ENCODE assay signal across 8 cellular contexts in genomic region chr20:16518068-16518783, GRCh38. TPM values are rescaled to one million over a fixed set of nuclear protein-coding genes. Genes with fewer than 3 reads are reported as not detected.
A peak's percentile ranks its signal among the peaks of the same experiment; 100 is the strongest.
DNase-seq lines count a peak whose midpoint lies in the region; ATAC-seq and TF ChIP-seq lines count a peak whose summit lies in the region.

No MANE protein-coding gene starts in this region.

- ATAC-seq in GM23338: peak; percentile 96

- no peaks in the 10 kb centered on the region for H3F3A ChIP-seq in GM23338 (replicated peaks; ENCODE audit: low read depth)

- H3K4me1 Mint-ChIP-seq in Calu3 (ENCODE audit: low read depth, unreplicated experiment) (no peaks in the 10 kb centered on the region), GM23338 (peaks cover 36% of the 10 kb centered on the region)

- H3K79me2 ChIP-seq in GM23338 (replicated peaks; ENCODE audit: insufficient read depth): no peaks in the 10 kb centered on the region

- H3K36me3 Mint-ChIP-seq in Calu3 (ENCODE audit: insufficient read depth, unreplicated experiment): no peaks in the 10 kb centered on the region
- peaks cover 16% of the 10 kb centered on the region for H3K36me3 Mint-ChIP-seq in GM23338 (ENCODE audit: low read depth)

- H3K9me2 ChIP-seq in GM23338 (ENCODE audit: insufficient read depth): no peaks in the 10 kb centered on the region

- CTCF ChIA-PET in Calu3 (lab: Charles Lee): interaction anchor here (0.7 to 1.0 kb wide), 3 partner anchors 114 to 243 kb away, joined by 3 to 4 read pairs (median 3); no protein-coding TSS in a partner anchor

- H3K27ac Mint-ChIP-seq in Calu3 (ENCODE audit: unreplicated experiment) (no peak overlapping the region), GM23338 (no peak overlapping the region)

- no peak overlapping the region for H3K27ac ChIP-seq in GM23338 (ENCODE audit: low read depth)
- no peak overlapping the region for H3K27ac ChIP-seq in iPS DF 6.9 (ENCODE audit: low read length)
- no peak overlapping the region for H3K27ac ChIP-seq in testis

- peak; percentile 16 for DNase-seq in Calu3
- peak; percentile 88 for DNase-seq in GM23338 (ENCODE audit: low spot score)
- DNase-seq in NCI-H345 treated with DMSO at 0.1 percent for 48 hours (lab: John Stamatoyannopoulos, UW; ENCODE audit: unreplicated experiment): peak; percentile 26
- DNase-seq in amniotic epithelial cell (ENCODE audit: low read depth): peak; percentile 41
- peak; percentile 41 for DNase-seq in iPS DF 6.9 (ENCODE audit: low read depth, low spot score)
- peak; percentile 51 for DNase-seq in testis
- no peak for DNase-seq in NCI-H187 (lab: John Stamatoyannopoulos, UW)
- DNase-seq in stimulated activated naive CD4-positive, alpha-beta T cell treated with Interleukin-2 at 50 U/mL for 16 hours (lab: John Stamatoyannopoulos, UW): no peak

- WGBS in iPS DF 6.9 (ENCODE audit: insufficient coverage, insufficient read length): no CpG with 5 or more reads among the region's 12 CpGs
- 86 to 87% methylated on average over 8 to 12 of the region's 12 CpGs for WGBS in testis, 2 donors

- H3K27me3 ChIP-seq in GM23338 (ENCODE audit: insufficient read depth) (no peaks in the 10 kb centered on the region), iPS DF 6.9 (ENCODE audit: control insufficient read depth, insufficient read depth, low read length) (no peaks in the 10 kb centered on the region), testis (no peaks in the 10 kb centered on the region)

- no peak for TF ChIP-seq CTCF in Calu3 (IDR thresholded peaks at IDR 0.05; ENCODE audit: unreplicated experiment)
- peak; percentile 79 to 83 for TF ChIP-seq CTCF in GM23338 (conservative IDR thresholded peaks at IDR 0.05; ENCODE audit: low read depth in 2 of 2)
- peak in 2 of 3 experiments; percentile 20 to 46 for TF ChIP-seq CTCF in testis (IDR thresholded peaks at IDR 0.05)

- intact Hi-C loops in Calu3 (cut with micrococcal nuclease; ENCODE audit: unreplicated experiment): loop anchor here (10.0 kb wide), 1 partner anchor 247 kb away; no protein-coding TSS in a partner anchor
- intact Hi-C loops in testis (cut with DNase I; ENCODE audit: low total_unique reads): no loop called here

- H3K9me3 Mint-ChIP-seq in Calu3 (ENCODE audit: low read depth, unreplicated experiment): no peaks in the 10 kb centered on the region
- no peaks in the 10 kb centered on the region; the same call in 1 of the 3 replicates for H3K9me3 Mint-ChIP-seq in GM23338

- H3K9me3 ChIP-seq in iPS DF 6.9 (ENCODE audit: control insufficient read depth, insufficient read depth, low read length) (no peaks in the 10 kb centered on the region), testis (no peaks in the 10 kb centered on the region)

- H3K36me3 ChIP-seq in GM23338 (ENCODE audit: insufficient read depth) (no peaks in the 10 kb centered on the region), iPS DF 6.9 (ENCODE audit: control insufficient read depth, insufficient read depth, low read length) (no peaks in the 10 kb centered on the region), testis (ENCODE audit: low read depth, missing control alignments) (no peaks in the 10 kb centered on the region)

- H2AFZ ChIP-seq in GM23338: no peak overlapping the region

- H3K27me3 Mint-ChIP-seq in Calu3 (ENCODE audit: unreplicated experiment) (no peaks in the 10 kb centered on the region), GM23338 (ENCODE audit: insufficient read depth, low read depth, poor library complexity) (no peaks in the 10 kb centered on the region)

- H3K4me1 ChIP-seq in GM23338 (ENCODE audit: insufficient read depth) (peaks cover 14% of the 10 kb centered on the region; the same call in 1 of the 2 replicates), iPS DF 6.9 (ENCODE audit: control insufficient read depth, insufficient read depth, low read length) (no peaks in the 10 kb centered on the region; the same call in 1 of the 2 replicates), testis (no peaks in the 10 kb centered on the region)

- no peak overlapping the region for H3K4me3 ChIP-seq in GM23338
- no peak overlapping the region for H3K4me3 ChIP-seq in iPS DF 6.9 (ENCODE audit: low read length)
- no peak overlapping the region for H3K4me3 ChIP-seq in testis

- BruUV-seq in Calu3 (replicated peaks; lab: Mats Ljungman, UMichigan): no TSS peak

- H3K4me3 Mint-ChIP-seq in Calu3 (ENCODE audit: low read depth, unreplicated experiment) (no peak overlapping the region), GM23338 (no peak overlapping the region)

- no peaks in the 10 kb centered on the region for H4K20me1 ChIP-seq in GM23338 (replicated peaks; ENCODE audit: insufficient read depth)

- no peak for TF ChIP-seq POLR2A in testis (IDR thresholded peaks at IDR 0.05)

- H3K4me2 ChIP-seq in GM23338: no peak overlapping the region

TF ChIP-seq in GM23338, 12 proteins besides CTCF, POLR2A, EP300 and RAD21 (continues in another document):
- TF ChIP-seq ZNF114 (CRISPR knock-in tag; IDR thresholded peaks at IDR 0.05) (no peak), NANOG (IDR thresholded peaks at IDR 0.05; ENCODE audit: borderline replicate concordance) (no peak), JUNB (IDR thresholded peaks at IDR 0.05; ENCODE audit: unreplicated experiment) (no peak), STAT1 (IDR thresholded peaks at IDR 0.05; ENCODE audit: unreplicated experiment) (no peak), POLR2AphosphoS5 (IDR thresholded peaks at IDR 0.05; ENCODE audit: low read depth) (no peak), CREB1 (CRISPR knock-in tag; IDR thresholded peaks at IDR 0.05; ENCODE audit: low read depth) (no peak), ZNF462 (CRISPR knock-in tag; IDR thresholded peaks at IDR 0.05) (no peak), ZNF331 (CRISPR knock-in tag; IDR thresholded peaks at IDR 0.05; ENCODE audit: low read depth) (no peak)

RNA-seq across cellular contexts. Expression of gene KIF16B, which starts 55.0 kb away (rescaled TPM):
- total RNA-seq in Calu3 (2022) (4.3 TPM in 2 replicates), testis (10 to 100 TPM; 22.3 to 25.5 TPM)
- 11.1 and 12.8 TPM in 2 replicates for total RNA-seq in GM23338 (2014; rRNA removed; shearing (Covaris generic))
- polyA plus RNA-seq in GM23338 (2016; fragmentation: Nextera tagmentation; extraction: Ambion mirVana) (5.5 and 6.5 TPM in 2 replicates), testis (ENCODE audit: insufficient read depth, low read depth, low replicate concordance) (10.2 TPM)

Comparison
In these comparisons a context has a peak if more than half of its experiments do, and no peak if none do; other contexts are left out.
1. DNase-seq: peak in Calu3 (single experiment), GM23338 (single experiment), NCI-H345 treated with DMSO at 0.1 percent for 48 hours (single experiment), amniotic epithelial cell (single experiment), iPS DF 6.9 (single experiment) and testis (single experiment); none in NCI-H187 (0 of 2) and stimulated activated naive CD4-positive, alpha-beta T cell treated with Interleukin-2 at 50 U/mL for 16 hours (single experiment).